Comparison of ENCODE assay signal across 1 cellular context in genomic region chr2:44951714-44952113, GRCh38.
TF ChIP-seq lines count a peak whose summit lies in the region.

No MANE protein-coding gene starts in this region.

TF ChIP-seq in IMR-90, 13 proteins besides CTCF, POLR2A, EP300 and RAD21 (continued from another document):
- TF ChIP-seq, protein P1, sequence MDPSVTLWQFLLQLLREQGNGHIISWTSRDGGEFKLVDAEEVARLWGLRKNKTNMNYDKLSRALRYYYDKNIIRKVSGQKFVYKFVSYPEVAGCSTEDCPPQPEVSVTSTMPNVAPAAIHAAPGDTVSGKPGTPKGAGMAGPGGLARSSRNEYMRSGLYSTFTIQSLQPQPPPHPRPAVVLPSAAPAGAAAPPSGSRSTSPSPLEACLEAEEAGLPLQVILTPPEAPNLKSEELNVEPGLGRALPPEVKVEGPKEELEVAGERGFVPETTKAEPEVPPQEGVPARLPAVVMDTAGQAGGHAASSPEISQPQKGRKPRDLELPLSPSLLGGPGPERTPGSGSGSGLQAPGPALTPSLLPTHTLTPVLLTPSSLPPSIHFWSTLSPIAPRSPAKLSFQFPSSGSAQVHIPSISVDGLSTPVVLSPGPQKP (IDR thresholded peaks at IDR 0.05; ENCODE audit: borderline replicate concordance, low read depth, low read length): no peak
- TF ChIP-seq MAFK (IDR thresholded peaks at IDR 0.05; ENCODE audit: low read depth, low read length): no peak
